In the genomic region with DNA sequence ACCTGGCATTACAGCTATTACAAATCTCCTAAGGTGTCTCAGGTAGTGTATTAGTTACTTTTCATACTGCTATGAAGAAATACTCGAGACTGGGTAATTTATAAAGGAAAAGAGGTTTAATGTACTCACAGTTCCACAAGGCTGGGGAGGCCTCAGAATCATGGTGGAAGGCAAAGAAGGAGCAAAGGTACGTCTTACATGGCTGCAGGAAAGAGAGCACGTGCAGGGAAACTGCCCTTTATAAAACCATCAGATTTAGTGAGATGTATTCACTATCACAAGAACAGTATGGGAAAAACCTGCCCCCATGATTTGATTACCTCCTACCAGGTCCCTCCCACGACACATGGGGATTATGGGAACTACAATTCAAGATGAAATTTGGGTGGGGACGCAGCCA, we compare ENCODE assay signal across 12 cellular contexts. TPM values are rescaled to one million over a fixed set of nuclear protein-coding genes. Genes with fewer than 3 reads are reported as not detected.
"Had no signal": no experiment of that assay in that cellular context is flagged by ENCODE, and none has a peak within 500 bp of the region (broad histone marks: within the 10 kb centered on the region; RNA-seq: fewer than 3 reads in every experiment).

No MANE protein-coding gene starts in this region.

RNA-seq across cellular contexts. Expression of a gene that starts 7.0 kb away (rescaled TPM):
- total RNA-seq: activated naive CD4-positive, alpha-beta T cell treated with anti-CD3 and anti-CD28 coated beads for 36 hours; activated T-helper 17 cell treated with anti-CD3 and anti-CD28 coated beads, Interleukin-2, amount 50 U/mL, for 72 hours; adrenal gland; ascending aorta; astrocyte; breast epithelium; bronchial epithelial cell; cardiac muscle cell; chondrocyte had no signal
- polyA plus RNA-seq: adipose tissue, adrenal gland, aorta had no signal

RNA-seq across cellular contexts. Expression of a gene that starts 34.1 kb away (rescaled TPM):
- total RNA-seq: activated T-cell treated with anti-CD3 and anti-CD28 coated beads, Interleukin-2, amount 50 U/mL, for 4 hours; astrocyte; bronchial epithelial cell; chondrocyte had no signal
